ENCODE assay signal across 10 cellular contexts in genomic region chr2:152506843-152507242, GRCh38.
DNase-seq lines count a peak whose midpoint lies in the region; ATAC-seq, FAIRE-seq and TF ChIP-seq lines count a peak whose summit lies in the region.
"Had no signal": no experiment of that assay in that cellular context is flagged by ENCODE, and none has a peak within 500 bp of the region (broad histone marks: within the 10 kb centered on the region; RNA-seq: fewer than 3 reads in every experiment).

No MANE protein-coding gene starts in this region.

- ATAC-seq in GM21619 (IDR thresholded peaks at IDR 0.05; ENCODE audit: unreplicated experiment) (peak; percentile 54), Right ventricle myocardium inferior (no peak)

- no peaks in the 10 kb centered on the region for H4K20me1 ChIP-seq in KMS-11 (ENCODE audit: insufficient read depth)

- TF ChIP-seq CTCF in GM12865 (IDR thresholded peaks at IDR 0.05; ENCODE audit: insufficient read depth, low read depth, low read length, missing control alignments) (no peak), KMS-11 (conservative IDR thresholded peaks at IDR 0.05; ENCODE audit: low read depth, low read length) (no peak)

- peaks cover 7% of the 10 kb centered on the region for H3K4me1 ChIP-seq in KMS-11 (ENCODE audit: low read depth, poor library complexity, severe bottlenecking)

- peak overlapping the region; percentile 16; the same call in 1 of the 2 replicates for H3K27ac ChIP-seq in KMS-11
- peak overlapping the region; percentile 44 for H3K27ac ChIP-seq in epithelial cell of prostate
- H3K27ac ChIP-seq: upper lobe of left lung had no signal

- no peaks in the 10 kb centered on the region for H3K36me3 ChIP-seq in KMS-11 (ENCODE audit: insufficient read depth)
- H3K36me3 ChIP-seq: upper lobe of left lung had no signal

- no peaks in the 10 kb centered on the region for H3K27me3 ChIP-seq in KMS-11 (ENCODE audit: insufficient read depth, low read depth)
- H3K27me3 ChIP-seq: upper lobe of left lung had no signal

- H3K4me3 ChIP-seq in GM12865 (ENCODE audit: low read depth, low read length) (no peak overlapping the region), KMS-11 (IDR thresholded peaks at IDR 0.05; ENCODE audit: insufficient read depth, low read depth, low read length) (no peak overlapping the region)
- H3K4me3 ChIP-seq: upper lobe of left lung had no signal

- H3K9ac ChIP-seq in KMS-11, result no peak overlapping the region

- H2AFZ ChIP-seq in KMS-11 (ENCODE audit: low read depth), result no peak overlapping the region

- intact Hi-C loops in Right ventricle myocardium inferior (cut with DNase I), result no loop called here

- H3K4me2 ChIP-seq in KMS-11, result 0 out of 2 replicates have a peak overlapping the region, but pooled peaks have one; percentile 14

- no peak for FAIRE-seq in frontal cortex (lab: Jason Lieb, UNC)

- DNase-seq in GM12865 (ENCODE audit: low read depth) (peak; percentile 81), epithelial cell of prostate (ENCODE audit: low read depth, low spot score) (peak; percentile 26), Right ventricle myocardium inferior (ENCODE audit: missing footprints) (no peak), frontal cortex (ENCODE audit: low spot score in 2 of 2) (no peak), medulla oblongata (ENCODE audit: extremely low spot score) (no peak), D341Med (ENCODE audit: low spot score) (no peak)
- DNase-seq: DMS79, upper lobe of left lung had no signal

- no peaks in the 10 kb centered on the region for H3K79me2 ChIP-seq in KMS-11 (ENCODE audit: insufficient read depth, low read depth)

Comparison
In these comparisons a context has a peak if more than half of its experiments do, and no peak if none do; other contexts are left out.
1. DNase-seq: peak in GM12865 (single experiment) and epithelial cell of prostate (single experiment); none in Right ventricle myocardium inferior (single experiment), frontal cortex (0 of 2), medulla oblongata (single experiment) and D341Med (single experiment).